ENCODE assay signal across 8 cellular contexts in the genomic region with DNA sequence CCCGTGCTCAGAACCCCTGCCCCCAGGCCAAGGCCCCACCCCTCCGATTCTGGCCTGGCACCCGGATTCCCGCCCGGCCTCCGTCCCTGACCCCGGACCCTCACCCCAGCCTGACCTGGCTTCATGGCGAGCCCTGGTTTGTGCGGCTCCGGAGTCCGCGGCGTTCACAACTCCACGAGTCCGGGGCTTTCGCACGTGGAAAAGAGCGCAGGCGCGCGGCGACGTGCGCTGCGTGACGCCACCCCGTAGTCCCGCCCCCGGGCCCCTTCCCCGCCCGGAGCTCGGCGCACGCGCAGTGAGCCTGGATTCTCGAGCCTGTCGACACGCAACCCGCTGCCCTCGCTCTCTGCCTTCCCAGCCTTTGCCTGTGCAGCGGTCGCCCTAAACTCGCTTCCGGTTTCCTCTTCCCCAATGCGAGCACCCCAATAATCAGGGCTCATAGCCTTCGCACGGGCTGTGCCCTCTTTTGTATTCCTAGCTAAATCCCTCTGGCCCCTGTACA. TPM values are rescaled to one million over a fixed set of nuclear protein-coding genes. Genes with fewer than 3 reads are reported as not detected.
A peak's percentile ranks its signal among the peaks of the same experiment; 100 is the strongest.
DNase-seq lines count a peak whose midpoint lies in the region; ATAC-seq, FAIRE-seq and TF ChIP-seq lines count a peak whose summit lies in the region.

A gene (minus strand): TSS at position 204 of the 502 bp plus-strand sequence. CDS start 79 bp downstream, at position 125.

- H3K27me3 ChIP-seq in bronchial epithelial cell (ENCODE audit: control insufficient read depth, insufficient read depth, low read length) (no peaks in the 10 kb centered on the region), spleen (replicated peaks in 1 of 7) (no peaks in the 10 kb centered on the region)

- in situ Hi-C loops in ACHN (cut with HindIII; ENCODE audit: low pct_ligation_motif_present, low pct_unique_long_range_greater_than_20kb, low sequenced_read_pairs) = no loop called here

- no peak for FAIRE-seq in bronchial epithelial cell (lab: Jason Lieb, UNC)

- TF ChIP-seq CTCF in WTC11 (IDR thresholded peaks at IDR 0.05) (no peak), bronchial epithelial cell (IDR thresholded peaks at IDR 0.05; ENCODE audit: insufficient read depth, low read length, severe bottlenecking) (no peak), spleen (IDR thresholded peaks at IDR 0.05 in 8 of 11, conservative IDR thresholded peaks at IDR 0.05 in 3 of 11) (peak in 1 of 11 experiments; percentile 13)

- ATAC-seq in GM18873 (IDR thresholded peaks at IDR 0.05; ENCODE audit: low FRiP score, unreplicated experiment) (peak; percentile 62), HG03159 (IDR thresholded peaks at IDR 0.05; ENCODE audit: unreplicated experiment) (peak; percentile 77), WTC11 (peak; percentile 85)

- intact Hi-C loops in spleen (cut with DNase I; ENCODE audit: low total_unique reads) = loop anchor here (10.0 kb wide), 1 partner anchor 51 kb away; no protein-coding TSS in a partner anchor

- H3K4me3 ChIP-seq in bronchial epithelial cell (ENCODE audit: low read depth, low read length) (peak within 1 kb of the TSS; percentile 95), spleen (peak within 1 kb of the TSS; percentile 53 to 88 (median 82))

- TF ChIP-seq POLR2A in spleen (IDR thresholded peaks at IDR 0.05) = peak in 1 of 3 donors; percentile 52

- POLR2A ChIA-PET in WTC11 (lab: Charles Lee) = interaction anchor here (0.6 to 1.7 kb wide), 3 partner anchors 13 to 160 kb away, joined by 3 to 11 read pairs (median 6); no protein-coding TSS in a partner anchor

- H3K36me3 ChIP-seq in bronchial epithelial cell (ENCODE audit: control insufficient read depth, insufficient read depth, low read length) (no peaks in the 10 kb centered on the region), spleen (no peaks in the 10 kb centered on the region)

- H3K4me1 Mint-ChIP-seq in WTC11 (peaks cover 40% of the 10 kb centered on the region), immature natural killer cell (peaks cover 50 to 52% of the 10 kb centered on the region in 2 donors)

- peak; percentile 88 for DNase-seq in ACHN
- DNase-seq in NCI-H2227 (lab: John Stamatoyannopoulos, UW; ENCODE audit: unreplicated experiment) = peak; percentile 100
- DNase-seq in WTC11 (ENCODE audit: low spot score) = peak; percentile 93
- peak; percentile 76 for DNase-seq in bronchial epithelial cell (ENCODE audit: low read depth)
- peak; percentile 95 to 97 (median 96) for DNase-seq in immature natural killer cell
- peak; percentile 99 for DNase-seq in spleen

- peak within 1 kb of the TSS; percentile 94 for H3K4me3 Mint-ChIP-seq in WTC11
- peak within 1 kb of the TSS; percentile 89 to 94 (median 92) for H3K4me3 Mint-ChIP-seq in immature natural killer cell

- no peaks in the 10 kb centered on the region for H3K9me3 Mint-ChIP-seq in WTC11
- H3K9me3 Mint-ChIP-seq in immature natural killer cell = no peaks in the 10 kb centered on the region

- H3K27me3 Mint-ChIP-seq in WTC11 (ENCODE audit: low read depth) (peaks cover 6% of the 10 kb centered on the region), immature natural killer cell (ENCODE audit: low read depth in 3 of 3) (peaks cover 2 to 5% (median 4%) of the 10 kb centered on the region in 3 donors)

- CTCF ChIA-PET in WTC11 (lab: Charles Lee) = interaction anchor here (1.0 to 3.7 kb wide), 8 partner anchors 13 to 319 kb away, joined by 3 to 16 read pairs (median 6); a partner anchor contains a TSS

- H3K36me3 Mint-ChIP-seq in WTC11 (no peaks in the 10 kb centered on the region; the same call in 1 of the 2 replicates), immature natural killer cell (no peaks in the 10 kb centered on the region)

- no peaks in the 10 kb centered on the region for H3K9me3 ChIP-seq in spleen

- H3K27ac Mint-ChIP-seq in WTC11 (peak within 1 kb of the TSS; percentile 87), immature natural killer cell (peak within 1 kb of the TSS; percentile 86 to 97 (median 96))

- 0 to 1% (median 1%) methylated on average over 42 to 47 of the region's 47 CpGs for WGBS in spleen, 5 donors

- H3K27ac ChIP-seq in spleen = peak within 1 kb of the TSS; percentile 76 to 90 (median 88)

- peaks cover 32 to 59% (median 52%) of the 10 kb centered on the region in 6 donors for H3K4me1 ChIP-seq in spleen

TF ChIP-seq in WTC11, 78 proteins besides CTCF, POLR2A, EP300 and RAD21 (continues in another document):
- TF ChIP-seq FOXK1 (CRISPR knock-in tag; IDR thresholded peaks at IDR 0.05) (0 out of 2 replicates have a peak, but pooled peaks have one; percentile 24), ZNF138 (CRISPR knock-in tag; conservative IDR thresholded peaks at IDR 0.05) (no peak), NFE2L1 (CRISPR knock-in tag; IDR thresholded peaks at IDR 0.05) (0 out of 2 replicates have a peak, but pooled peaks have one; percentile 39), MYBL2 (CRISPR knock-in tag; IDR thresholded peaks at IDR 0.05) (peak; percentile 50; the same call in 1 of the 2 replicates), ATF1 (CRISPR knock-in tag; IDR thresholded peaks at IDR 0.05) (no peak), ZNF263 (CRISPR knock-in tag; IDR thresholded peaks at IDR 0.05; ENCODE audit: low read depth) (no peak), PRRX2 (CRISPR knock-in tag; IDR thresholded peaks at IDR 0.05) (no peak), RORB (CRISPR knock-in tag; IDR thresholded peaks at IDR 0.05) (no peak), TCF7 (CRISPR knock-in tag; IDR thresholded peaks at IDR 0.05; ENCODE audit: low read depth) (no peak), FOXJ3 (CRISPR knock-in tag; IDR thresholded peaks at IDR 0.05; ENCODE audit: borderline replicate concordance) (no peak)
- TF ChIP-seq, protein P1, sequence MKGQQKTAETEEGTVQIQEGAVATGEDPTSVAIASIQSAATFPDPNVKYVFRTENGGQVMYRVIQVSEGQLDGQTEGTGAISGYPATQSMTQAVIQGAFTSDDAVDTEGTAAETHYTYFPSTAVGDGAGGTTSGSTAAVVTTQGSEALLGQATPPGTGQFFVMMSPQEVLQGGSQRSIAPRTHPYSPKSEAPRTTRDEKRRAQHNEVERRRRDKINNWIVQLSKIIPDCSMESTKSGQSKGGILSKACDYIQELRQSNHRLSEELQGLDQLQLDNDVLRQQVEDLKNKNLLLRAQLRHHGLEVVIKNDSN (CRISPR knock-in tag; IDR thresholded peaks at IDR 0.05) = 0 out of 2 replicates have a peak, but pooled peaks have one; percentile 1
- TF ChIP-seq, protein P2, sequence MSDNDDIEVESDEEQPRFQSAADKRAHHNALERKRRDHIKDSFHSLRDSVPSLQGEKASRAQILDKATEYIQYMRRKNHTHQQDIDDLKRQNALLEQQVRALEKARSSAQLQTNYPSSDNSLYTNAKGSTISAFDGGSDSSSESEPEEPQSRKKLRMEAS (CRISPR knock-in tag; IDR thresholded peaks at IDR 0.05) = peak; percentile 87
- TF ChIP-seq, protein P3, sequence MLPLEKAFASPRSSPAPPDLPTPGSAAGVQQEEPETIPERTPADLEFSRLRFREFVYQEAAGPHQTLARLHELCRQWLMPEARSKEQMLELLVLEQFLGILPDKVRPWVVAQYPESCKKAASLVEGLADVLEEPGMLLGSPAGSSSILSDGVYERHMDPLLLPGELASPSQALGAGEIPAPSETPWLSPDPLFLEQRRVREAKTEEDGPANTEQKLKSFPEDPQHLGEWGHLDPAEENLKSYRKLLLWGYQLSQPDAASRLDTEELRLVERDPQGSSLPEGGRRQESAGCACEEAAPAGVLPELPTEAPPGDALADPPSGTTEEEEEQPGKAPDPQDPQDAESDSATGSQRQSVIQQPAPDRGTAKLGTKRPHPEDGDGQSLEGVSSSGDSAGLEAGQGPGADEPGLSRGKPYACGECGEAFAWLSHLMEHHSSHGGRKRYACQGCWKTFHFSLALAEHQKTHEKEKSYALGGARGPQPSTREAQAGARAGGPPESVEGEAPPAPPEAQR (CRISPR knock-in tag; IDR thresholded peaks at IDR 0.05) = no peak
- TF ChIP-seq, protein P4, sequence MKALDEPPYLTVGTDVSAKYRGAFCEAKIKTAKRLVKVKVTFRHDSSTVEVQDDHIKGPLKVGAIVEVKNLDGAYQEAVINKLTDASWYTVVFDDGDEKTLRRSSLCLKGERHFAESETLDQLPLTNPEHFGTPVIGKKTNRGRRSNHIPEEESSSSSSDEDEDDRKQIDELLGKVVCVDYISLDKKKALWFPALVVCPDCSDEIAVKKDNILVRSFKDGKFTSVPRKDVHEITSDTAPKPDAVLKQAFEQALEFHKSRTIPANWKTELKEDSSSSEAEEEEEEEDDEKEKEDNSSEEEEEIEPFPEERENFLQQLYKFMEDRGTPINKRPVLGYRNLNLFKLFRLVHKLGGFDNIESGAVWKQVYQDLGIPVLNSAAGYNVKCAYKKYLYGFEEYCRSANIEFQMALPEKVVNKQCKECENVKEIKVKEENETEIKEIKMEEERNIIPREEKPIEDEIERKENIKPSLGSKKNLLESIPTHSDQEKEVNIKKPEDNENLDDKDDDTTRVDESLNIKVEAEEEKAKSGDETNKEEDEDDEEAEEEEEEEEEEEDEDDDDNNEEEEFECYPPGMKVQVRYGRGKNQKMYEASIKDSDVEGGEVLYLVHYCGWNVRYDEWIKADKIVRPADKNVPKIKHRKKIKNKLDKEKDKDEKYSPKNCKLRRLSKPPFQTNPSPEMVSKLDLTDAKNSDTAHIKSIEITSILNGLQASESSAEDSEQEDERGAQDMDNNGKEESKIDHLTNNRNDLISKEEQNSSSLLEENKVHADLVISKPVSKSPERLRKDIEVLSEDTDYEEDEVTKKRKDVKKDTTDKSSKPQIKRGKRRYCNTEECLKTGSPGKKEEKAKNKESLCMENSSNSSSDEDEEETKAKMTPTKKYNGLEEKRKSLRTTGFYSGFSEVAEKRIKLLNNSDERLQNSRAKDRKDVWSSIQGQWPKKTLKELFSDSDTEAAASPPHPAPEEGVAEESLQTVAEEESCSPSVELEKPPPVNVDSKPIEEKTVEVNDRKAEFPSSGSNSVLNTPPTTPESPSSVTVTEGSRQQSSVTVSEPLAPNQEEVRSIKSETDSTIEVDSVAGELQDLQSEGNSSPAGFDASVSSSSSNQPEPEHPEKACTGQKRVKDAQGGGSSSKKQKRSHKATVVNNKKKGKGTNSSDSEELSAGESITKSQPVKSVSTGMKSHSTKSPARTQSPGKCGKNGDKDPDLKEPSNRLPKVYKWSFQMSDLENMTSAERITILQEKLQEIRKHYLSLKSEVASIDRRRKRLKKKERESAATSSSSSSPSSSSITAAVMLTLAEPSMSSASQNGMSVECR (CRISPR knock-in tag; IDR thresholded peaks at IDR 0.05; ENCODE audit: borderline replicate concordance) = no peak; the same call in 1 of the 2 replicates
- TF ChIP-seq, protein P5, sequence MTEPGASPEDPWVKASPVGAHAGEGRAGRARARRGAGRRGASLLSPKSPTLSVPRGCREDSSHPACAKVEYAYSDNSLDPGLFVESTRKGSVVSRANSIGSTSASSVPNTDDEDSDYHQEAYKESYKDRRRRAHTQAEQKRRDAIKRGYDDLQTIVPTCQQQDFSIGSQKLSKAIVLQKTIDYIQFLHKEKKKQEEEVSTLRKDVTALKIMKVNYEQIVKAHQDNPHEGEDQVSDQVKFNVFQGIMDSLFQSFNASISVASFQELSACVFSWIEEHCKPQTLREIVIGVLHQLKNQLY (CRISPR knock-in tag; IDR thresholded peaks at IDR 0.05) = no peak

RNA-seq across cellular contexts. Expression of the gene that starts here (rescaled TPM):
- total RNA-seq in WTC11 (2021) (576 to 620 TPM (median 610 TPM) in 3 replicates), bronchial epithelial cell (216 and 500 TPM in 2 replicates), spleen (100 to 1,000 TPM; 126 to 212 (median 174) TPM)
- polyA plus RNA-seq in immature natural killer cell (100 to 1,000 TPM; 127 to 166 (median 143) TPM), spleen (100 to 1,000 TPM; 298 to 403 (median 348) TPM)

Comparison
In these comparisons a context has a peak if more than half of its experiments do, and no peak if none do; other contexts are left out.
1. Peak in every context shown above with its lines: DNase-seq, ATAC-seq, H3K4me3 ChIP-seq and H3K27ac ChIP-seq.